In the genomic region with DNA sequence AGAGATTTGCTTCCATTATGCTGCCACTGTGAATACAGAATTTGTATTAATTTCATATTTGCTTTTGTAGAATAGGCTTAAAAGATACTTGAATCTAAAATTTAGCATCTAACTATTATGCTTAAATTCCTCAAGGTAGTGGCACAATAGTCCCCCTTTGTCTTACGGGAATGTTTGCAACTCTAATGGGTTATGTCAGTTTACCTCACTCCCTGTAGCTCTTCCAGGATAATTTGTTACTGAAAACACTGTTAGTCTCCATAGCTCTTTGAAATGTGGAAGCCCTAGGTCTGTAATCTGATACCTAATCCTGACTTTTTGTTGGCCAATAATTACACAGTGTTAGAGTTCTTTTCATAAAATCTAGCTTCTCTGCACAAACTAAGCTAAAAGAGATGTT, we compare ENCODE assay signal across 25 cellular contexts.
"Had no signal": no experiment of that assay in that cellular context is flagged by ENCODE, and none has a peak within 500 bp of the region (broad histone marks: within the 10 kb centered on the region; RNA-seq: fewer than 3 reads in every experiment).

No MANE protein-coding gene starts in this region.

- H3K4me3 Mint-ChIP-seq: activated CD4-positive, alpha-beta T cell treated with anti-CD3 and anti-CD28 coated beads, Interleukin-2, amount 10 ng/mL, durations not matched to agents 7 days and 5 days; activated naive CD4-positive, alpha-beta T cell treated with anti-CD3 and anti-CD28 coated beads, Interleukin-2, amount 10 ng/mL, durations not matched to agents 7 days and 5 days; activated naive CD8-positive, alpha-beta T cell treated with anti-CD3 and anti-CD28 coated beads, Interleukin-2, amount 50 U/mL, for 24 hours; activated T-cell treated with anti-CD3 and anti-CD28 coated beads, Interleukin-2, amount 50 U/mL, for 4 hours; immature natural killer cell; naive B cell; neural crest cell; stimulated activated memory B cell treated with anti-CD40 and anti-IgM and Interleukin-4, amounts not matched to agents 10 μg/mL and 1 μg/mL and 100 μg/mL, for 72 hours had no signal

- H3K27me3 Mint-ChIP-seq: activated CD4-positive, alpha-beta T cell treated with anti-CD3 and anti-CD28 coated beads, Interleukin-2, amount 10 ng/mL, durations not matched to agents 7 days and 5 days; activated naive CD4-positive, alpha-beta T cell treated with anti-CD3 and anti-CD28 coated beads, Interleukin-2, amount 10 ng/mL, durations not matched to agents 7 days and 5 days; activated naive CD8-positive, alpha-beta T cell treated with anti-CD3 and anti-CD28 coated beads, Interleukin-2, amount 50 U/mL, for 24 hours; naive B cell; stimulated activated memory B cell treated with anti-CD40 and anti-IgM and Interleukin-4, amounts not matched to agents 10 μg/mL and 1 μg/mL and 100 μg/mL, for 72 hours had no signal

- H3K36me3 Mint-ChIP-seq: activated naive CD4-positive, alpha-beta T cell treated with anti-CD3 and anti-CD28 coated beads, Interleukin-2, amount 10 ng/mL, durations not matched to agents 7 days and 5 days; immature natural killer cell; naive B cell; stimulated activated memory B cell treated with anti-CD40 and anti-IgM and Interleukin-4, amounts not matched to agents 10 μg/mL and 1 μg/mL and 100 μg/mL, for 72 hours had no signal

- ATAC-seq: activated naive CD8-positive, alpha-beta T cell treated with anti-CD3 and anti-CD28 coated beads, Interleukin-2, amount 50 U/mL, for 24 hours; activated T-cell treated with anti-CD3 and anti-CD28 coated beads, Interleukin-2, amount 50 U/mL, for 4 hours; esophagus mucosa; gastrocnemius medialis; left ventricle myocardium superior; mucosa of descending colon; psoas muscle; right lobe of liver; stimulated activated memory B cell treated with anti-CD40 and anti-IgM and Interleukin-4, amounts not matched to agents 10 μg/mL and 1 μg/mL and 100 μg/mL, for 72 hours; upper lobe of right lung had no signal

- DNase-seq: activated CD4-positive, alpha-beta T cell treated with anti-CD3 and anti-CD28 coated beads, Interleukin-2, amount 10 ng/mL, durations not matched to agents 7 days and 5 days; activated CD8-positive, alpha-beta memory T cell treated with anti-CD3 and anti-CD28 coated beads, Interleukin-2, amount 50 U/mL, for 4 hours; activated naive CD4-positive, alpha-beta T cell treated with anti-CD3 and anti-CD28 coated beads, Interleukin-2, amount 10 ng/mL, durations not matched to agents 7 days and 5 days; activated naive CD8-positive, alpha-beta T cell treated with anti-CD3 and anti-CD28 coated beads, Interleukin-2, amount 50 U/mL, for 24 hours; activated T-cell treated with anti-CD3 and anti-CD28 coated beads, Interleukin-2, amount 50 U/mL, for 4 hours; aorta; effector CD4-positive, alpha-beta T cell; gastrocnemius medialis; head of caudate nucleus; immature natural killer cell; kidney glomerular epithelial cell; left ventricle myocardium superior; mucosa of descending colon; naive B cell; psoas muscle; right lobe of liver; small intestine; stimulated activated CD4-positive, alpha-beta T cell treated with anti-CD3 and anti-CD28 coated beads, Interleukin-15, amount 100 ng/mL, for 24 hours; stimulated activated CD4-positive, alpha-beta T cell treated with anti-CD3 and anti-CD28 coated beads, Interleukin-4, amount 100 ng/mL, for 24 hours; T-helper 1 cell; T1000; upper lobe of right lung had no signal

- H3K27ac ChIP-seq: gastrocnemius medialis, psoas muscle, right lobe of liver, upper lobe of right lung had no signal

- H3K9me3 ChIP-seq: gastrocnemius medialis, mucosa of descending colon, psoas muscle, right lobe of liver, upper lobe of right lung had no signal

- H3K27me3 ChIP-seq: gastrocnemius medialis, right lobe of liver, upper lobe of right lung had no signal

- H3K4me1 ChIP-seq: gastrocnemius medialis, psoas muscle, right lobe of liver, upper lobe of right lung had no signal

- H3K4me3 ChIP-seq: gastrocnemius medialis, mucosa of descending colon, psoas muscle, right lobe of liver, upper lobe of right lung had no signal

- H3K36me3 ChIP-seq: gastrocnemius medialis, right lobe of liver, upper lobe of right lung had no signal

- H3K9me3 Mint-ChIP-seq: activated CD4-positive, alpha-beta T cell treated with anti-CD3 and anti-CD28 coated beads, Interleukin-2, amount 10 ng/mL, durations not matched to agents 7 days and 5 days; activated T-cell treated with anti-CD3 and anti-CD28 coated beads, Interleukin-2, amount 50 U/mL, for 4 hours; naive B cell; neural crest cell; stimulated activated memory B cell treated with anti-CD40 and anti-IgM and Interleukin-4, amounts not matched to agents 10 μg/mL and 1 μg/mL and 100 μg/mL, for 72 hours had no signal

- H3K4me1 Mint-ChIP-seq: activated CD4-positive, alpha-beta T cell treated with anti-CD3 and anti-CD28 coated beads, Interleukin-2, amount 10 ng/mL, durations not matched to agents 7 days and 5 days; activated naive CD4-positive, alpha-beta T cell treated with anti-CD3 and anti-CD28 coated beads, Interleukin-2, amount 10 ng/mL, durations not matched to agents 7 days and 5 days; activated naive CD8-positive, alpha-beta T cell treated with anti-CD3 and anti-CD28 coated beads, Interleukin-2, amount 50 U/mL, for 24 hours; immature natural killer cell; naive B cell; stimulated activated memory B cell treated with anti-CD40 and anti-IgM and Interleukin-4, amounts not matched to agents 10 μg/mL and 1 μg/mL and 100 μg/mL, for 72 hours had no signal

- H3K27ac Mint-ChIP-seq: activated CD4-positive, alpha-beta T cell treated with anti-CD3 and anti-CD28 coated beads, Interleukin-2, amount 10 ng/mL, durations not matched to agents 7 days and 5 days; activated naive CD4-positive, alpha-beta T cell treated with anti-CD3 and anti-CD28 coated beads, Interleukin-2, amount 10 ng/mL, durations not matched to agents 7 days and 5 days; activated naive CD8-positive, alpha-beta T cell treated with anti-CD3 and anti-CD28 coated beads, Interleukin-2, amount 50 U/mL, for 24 hours; immature natural killer cell; naive B cell; stimulated activated memory B cell treated with anti-CD40 and anti-IgM and Interleukin-4, amounts not matched to agents 10 μg/mL and 1 μg/mL and 100 μg/mL, for 72 hours had no signal
